Comparison of ENCODE assay signal across 8 cellular contexts in genomic region chr10:86100581-86101061, GRCh38.
DNase-seq lines count a peak whose midpoint lies in the region; ATAC-seq and TF ChIP-seq lines count a peak whose summit lies in the region.

No MANE protein-coding gene starts in this region.

- no peak overlapping the region for H3K9ac ChIP-seq in smooth muscle cell (ENCODE audit: low read depth)

- ATAC-seq in HG02798 (IDR thresholded peaks at IDR 0.05; ENCODE audit: poor library complexity, unreplicated experiment) = peak; percentile 62

- no peaks in the 10 kb centered on the region for H3K36me3 ChIP-seq in smooth muscle cell (ENCODE audit: low read depth)

- TF ChIP-seq CTCF in AG09319 (IDR thresholded peaks at IDR 0.05; ENCODE audit: low read depth, low read length) = peak; percentile 17
- peak; percentile 77 for TF ChIP-seq CTCF in GM12873 (IDR thresholded peaks at IDR 0.05; ENCODE audit: insufficient read depth, low read depth, low read length, missing control alignments)
- peak; percentile 75 for TF ChIP-seq CTCF in epithelial cell of proximal tubule (conservative IDR thresholded peaks at IDR 0.05; ENCODE audit: low read depth, low read length)
- TF ChIP-seq CTCF in smooth muscle cell (IDR thresholded peaks at IDR 0.05; ENCODE audit: borderline replicate concordance, insufficient read depth, poor library complexity, severe bottlenecking) = peak; percentile 24

- H3K27ac ChIP-seq in smooth muscle cell (ENCODE audit: low read depth) = no peak overlapping the region

- no peaks in the 10 kb centered on the region for H3K27me3 ChIP-seq in smooth muscle cell (ENCODE audit: low read depth)

- peaks cover 7% of the 10 kb centered on the region for H3F3A ChIP-seq in smooth muscle cell (ENCODE audit: low read depth)

- H2AFZ ChIP-seq in smooth muscle cell (ENCODE audit: low read depth) = no peak overlapping the region

- peaks cover 6% of the 10 kb centered on the region for H3K4me1 ChIP-seq in smooth muscle cell (ENCODE audit: low read depth)

- H4K20me1 ChIP-seq in smooth muscle cell (ENCODE audit: low read depth) = no peaks in the 10 kb centered on the region

- no peaks in the 10 kb centered on the region for H3K79me2 ChIP-seq in smooth muscle cell (ENCODE audit: low read depth)

- peak overlapping the region; percentile 62 for H3K4me2 ChIP-seq in smooth muscle cell

- no peak for DNase-seq in AG09319 (ENCODE audit: extremely low read depth, low read depth)
- DNase-seq in NCI-H2196 (lab: John Stamatoyannopoulos, UW; ENCODE audit: unreplicated experiment) = peak; percentile 7
- DNase-seq in epithelial cell of proximal tubule (ENCODE audit: low read depth) = peak; percentile 9
- DNase-seq in smooth muscle cell (lab: John Stamatoyannopoulos, UW; ENCODE audit: unreplicated experiment) = no peak
- DNase-seq in activated CD4-positive, CD25-positive, alpha-beta regulatory T cell treated with anti-CD3 and anti-CD28 coated beads, Interleukin-2, amount 50 U/mL, for 72 hours = no peak
- no peak for DNase-seq in GF-D8 (lab: John Stamatoyannopoulos, UW)

- no peaks in the 10 kb centered on the region for H3K9me3 ChIP-seq in smooth muscle cell (replicated peaks; ENCODE audit: low read depth)

- H3K4me3 ChIP-seq in epithelial cell of proximal tubule (ENCODE audit: low read depth, low read length) (no peak overlapping the region), smooth muscle cell (no peak overlapping the region)

- WGBS in smooth muscle cell (ENCODE audit: low lambda C conversion rate) = 66% methylated on average over 5 of the region's 5 CpGs

Comparison
In these comparisons a context has a peak if more than half of its experiments do, and no peak if none do; other contexts are left out.
1. DNase-seq: peak in NCI-H2196 (single experiment) and epithelial cell of proximal tubule (single experiment); none in AG09319 (single experiment), smooth muscle cell (single experiment), activated CD4-positive, CD25-positive, alpha-beta regulatory T cell treated with anti-CD3 and anti-CD28 coated beads, Interleukin-2, amount 50 U/mL, for 72 hours (single experiment) and GF-D8 (single experiment).
2. CTCF ChIP-seq: peak in every context shown above with its lines; median percentile 77 in GM12873; 75 in epithelial cell of proximal tubule; 24 in smooth muscle cell; 17 in AG09319.